Comparison of ENCODE assay signal across 1 cellular context in the genomic region with DNA sequence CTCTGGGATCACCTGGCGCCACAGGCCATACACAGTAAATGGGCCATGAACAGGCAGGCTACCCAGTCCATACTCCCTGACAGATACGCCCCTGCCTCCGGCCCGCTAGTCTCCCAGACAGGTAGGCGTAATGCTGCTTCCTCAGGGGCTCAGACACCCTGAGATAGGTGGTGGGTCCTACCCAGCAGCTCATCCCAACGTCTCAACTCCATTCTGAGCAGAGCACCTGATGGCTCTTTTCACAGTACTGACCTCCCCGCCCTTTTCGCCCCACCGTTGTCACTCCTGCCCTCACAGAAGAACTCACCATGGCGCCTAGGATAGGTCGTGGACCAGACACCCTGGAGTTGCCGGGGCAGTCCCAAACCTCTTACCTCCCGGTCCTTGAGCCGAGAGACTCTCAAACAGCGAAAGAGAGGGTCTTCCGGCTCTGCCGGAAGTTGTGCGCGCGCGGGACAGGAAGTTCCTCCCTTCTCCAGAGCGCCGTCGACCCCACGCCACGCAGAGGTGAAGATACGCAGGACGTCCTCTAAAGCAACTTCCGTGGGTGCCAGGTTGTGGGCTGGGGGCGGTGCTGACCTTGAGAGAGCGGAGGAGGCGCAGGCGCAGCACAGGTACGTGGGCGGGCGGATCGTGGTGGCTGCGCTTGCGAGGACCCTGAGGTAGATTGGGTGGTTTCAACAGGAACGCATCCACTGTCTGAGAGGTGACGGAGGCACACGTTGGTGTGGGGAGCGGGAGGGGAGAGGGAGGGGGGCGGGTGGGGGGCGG.
A peak's percentile ranks its signal among the peaks of the same experiment; 100 is the strongest.
TF ChIP-seq lines count a peak whose summit lies in the region.

A gene (minus strand): TSS at position 432 of the 771 bp plus-strand sequence. CDS start 122 bp downstream, at position 310.

TF ChIP-seq in K562, 482 proteins besides CTCF, POLR2A, EP300 and RAD21 (continued from another document and continues in another):
- TF ChIP-seq ZZZ3 (IDR thresholded peaks at IDR 0.05) (no peak), SLC30A9 (CRISPR knock-in tag; IDR thresholded peaks at IDR 0.05) (no peak), NFE2 (IDR thresholded peaks at IDR 0.05; ENCODE audit: low read depth) (no peak), RBM34 (IDR thresholded peaks at IDR 0.05; ENCODE audit: borderline replicate concordance, insufficient read depth, low read length) (no peak), ZNF695 (CRISPR knock-in tag; IDR thresholded peaks at IDR 0.05) (no peak), CBX5 (IDR thresholded peaks at IDR 0.05; ENCODE audit: borderline replicate concordance, low read depth) (no peak), ZNF766 (CRISPR knock-in tag; conservative IDR thresholded peaks at IDR 0.05) (no peak), POLR2AphosphoS2 (IDR thresholded peaks at IDR 0.05; ENCODE audit: low read length) (0 out of 2 replicates have a peak, but pooled peaks have one; percentile 53), ZC3H4 (CRISPR knock-in tag; IDR thresholded peaks at IDR 0.05; ENCODE audit: borderline replicate concordance) (no peak), DDX20 (tag; IDR thresholded peaks at IDR 0.05; ENCODE audit: low read depth) (no peak), RBM25 (IDR thresholded peaks at IDR 0.05; ENCODE audit: low read depth, low read length, severe bottlenecking) (no peak), ZNF76 (CRISPR knock-in tag; IDR thresholded peaks at IDR 0.05; ENCODE audit: borderline replicate concordance) (no peak), CBX8 (IDR thresholded peaks at IDR 0.05; ENCODE audit: borderline replicate concordance, extremely low read depth, low read depth, low read length, poor library complexity, severe bottlenecking) (no peak), ZNF785 (CRISPR knock-in tag; IDR thresholded peaks at IDR 0.05) (no peak), ATF7 (IDR thresholded peaks at IDR 0.05) (no peak; the same call in none of the 2 replicates), ZNF354B (CRISPR knock-in tag; IDR thresholded peaks at IDR 0.05) (no peak), NR4A1 (CRISPR knock-in tag; IDR thresholded peaks at IDR 0.05) (no peak), NR4A1 (tag; IDR thresholded peaks at IDR 0.05) (no peak), MYBL2 (IDR thresholded peaks at IDR 0.05; ENCODE audit: low read depth) (no peak), MYBL2 (CRISPR knock-in tag; IDR thresholded peaks at IDR 0.05; ENCODE audit: borderline replicate concordance) (no peak), SAFB2 (IDR thresholded peaks at IDR 0.05; ENCODE audit: borderline replicate concordance, low read depth, low read length, severe bottlenecking) (no peak), HLTF (IDR thresholded peaks at IDR 0.05) (no peak), ILK (tag; IDR thresholded peaks at IDR 0.05; ENCODE audit: borderline replicate concordance, low read depth) (no peak), ZNF584 (CRISPR knock-in tag; IDR thresholded peaks at IDR 0.05; ENCODE audit: low read depth) (no peak), NELFE (IDR thresholded peaks at IDR 0.05; ENCODE audit: insufficient read depth, insufficient read length) (no peak), KLF6 (CRISPR knock-in tag; IDR thresholded peaks at IDR 0.05; ENCODE audit: borderline replicate concordance) (no peak), TBP (optimal IDR thresholded peaks at IDR 0.05; ENCODE audit: low read depth, low read length) (no peak), DMBX1 (CRISPR knock-in tag; IDR thresholded peaks at IDR 0.05; ENCODE audit: borderline replicate concordance) (no peak), MAFK (IDR thresholded peaks at IDR 0.05; ENCODE audit: low read length) (no peak), ZNF41 (CRISPR knock-in tag; conservative IDR thresholded peaks at IDR 0.05) (no peak), NFXL1 (CRISPR knock-in tag; IDR thresholded peaks at IDR 0.05) (no peak), SMAD1 (IDR thresholded peaks at IDR 0.05; ENCODE audit: low read depth, low read length, partially characterized antibody) (no peak), MYNN (IDR thresholded peaks at IDR 0.05) (no peak), MYNN (CRISPR knock-in tag; IDR thresholded peaks at IDR 0.05) (no peak), CBX3 (IDR thresholded peaks at IDR 0.05; ENCODE audit: borderline replicate concordance in 1 of 2, low read length in 2 of 2) (no peak), NFYB (IDR thresholded peaks at IDR 0.05; ENCODE audit: extremely low read depth, insufficient read length) (no peak)
- TF ChIP-seq, protein P1, sequence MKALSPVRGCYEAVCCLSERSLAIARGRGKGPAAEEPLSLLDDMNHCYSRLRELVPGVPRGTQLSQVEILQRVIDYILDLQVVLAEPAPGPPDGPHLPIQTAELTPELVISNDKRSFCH (CRISPR knock-in tag; IDR thresholded peaks at IDR 0.05), result no peak
- TF ChIP-seq, protein P1 (tag; IDR thresholded peaks at IDR 0.05), result no peak
- TF ChIP-seq, protein P2, sequence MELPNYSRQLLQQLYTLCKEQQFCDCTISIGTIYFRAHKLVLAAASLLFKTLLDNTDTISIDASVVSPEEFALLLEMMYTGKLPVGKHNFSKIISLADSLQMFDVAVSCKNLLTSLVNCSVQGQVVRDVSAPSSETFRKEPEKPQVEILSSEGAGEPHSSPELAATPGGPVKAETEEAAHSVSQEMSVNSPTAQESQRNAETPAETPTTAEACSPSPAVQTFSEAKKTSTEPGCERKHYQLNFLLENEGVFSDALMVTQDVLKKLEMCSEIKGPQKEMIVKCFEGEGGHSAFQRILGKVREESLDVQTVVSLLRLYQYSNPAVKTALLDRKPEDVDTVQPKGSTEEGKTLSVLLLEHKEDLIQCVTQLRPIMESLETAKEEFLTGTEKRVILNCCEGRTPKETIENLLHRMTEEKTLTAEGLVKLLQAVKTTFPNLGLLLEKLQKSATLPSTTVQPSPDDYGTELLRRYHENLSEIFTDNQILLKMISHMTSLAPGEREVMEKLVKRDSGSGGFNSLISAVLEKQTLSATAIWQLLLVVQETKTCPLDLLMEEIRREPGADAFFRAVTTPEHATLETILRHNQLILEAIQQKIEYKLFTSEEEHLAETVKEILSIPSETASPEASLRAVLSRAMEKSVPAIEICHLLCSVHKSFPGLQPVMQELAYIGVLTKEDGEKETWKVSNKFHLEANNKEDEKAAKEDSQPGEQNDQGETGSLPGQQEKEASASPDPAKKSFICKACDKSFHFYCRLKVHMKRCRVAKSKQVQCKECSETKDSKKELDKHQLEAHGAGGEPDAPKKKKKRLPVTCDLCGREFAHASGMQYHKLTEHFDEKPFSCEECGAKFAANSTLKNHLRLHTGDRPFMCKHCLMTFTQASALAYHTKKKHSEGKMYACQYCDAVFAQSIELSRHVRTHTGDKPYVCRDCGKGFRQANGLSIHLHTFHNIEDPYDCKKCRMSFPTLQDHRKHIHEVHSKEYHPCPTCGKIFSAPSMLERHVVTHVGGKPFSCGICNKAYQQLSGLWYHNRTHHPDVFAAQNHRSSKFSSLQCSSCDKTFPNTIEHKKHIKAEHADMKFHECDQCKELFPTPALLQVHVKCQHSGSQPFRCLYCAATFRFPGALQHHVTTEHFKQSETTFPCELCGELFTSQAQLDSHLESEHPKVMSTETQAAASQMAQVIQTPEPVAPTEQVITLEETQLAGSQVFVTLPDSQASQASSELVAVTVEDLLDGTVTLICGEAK (IDR thresholded peaks at IDR 0.05), result peak; percentile 97
- TF ChIP-seq, protein P2 (CRISPR knock-in tag; IDR thresholded peaks at IDR 0.05), result no peak
- TF ChIP-seq, protein P3, sequence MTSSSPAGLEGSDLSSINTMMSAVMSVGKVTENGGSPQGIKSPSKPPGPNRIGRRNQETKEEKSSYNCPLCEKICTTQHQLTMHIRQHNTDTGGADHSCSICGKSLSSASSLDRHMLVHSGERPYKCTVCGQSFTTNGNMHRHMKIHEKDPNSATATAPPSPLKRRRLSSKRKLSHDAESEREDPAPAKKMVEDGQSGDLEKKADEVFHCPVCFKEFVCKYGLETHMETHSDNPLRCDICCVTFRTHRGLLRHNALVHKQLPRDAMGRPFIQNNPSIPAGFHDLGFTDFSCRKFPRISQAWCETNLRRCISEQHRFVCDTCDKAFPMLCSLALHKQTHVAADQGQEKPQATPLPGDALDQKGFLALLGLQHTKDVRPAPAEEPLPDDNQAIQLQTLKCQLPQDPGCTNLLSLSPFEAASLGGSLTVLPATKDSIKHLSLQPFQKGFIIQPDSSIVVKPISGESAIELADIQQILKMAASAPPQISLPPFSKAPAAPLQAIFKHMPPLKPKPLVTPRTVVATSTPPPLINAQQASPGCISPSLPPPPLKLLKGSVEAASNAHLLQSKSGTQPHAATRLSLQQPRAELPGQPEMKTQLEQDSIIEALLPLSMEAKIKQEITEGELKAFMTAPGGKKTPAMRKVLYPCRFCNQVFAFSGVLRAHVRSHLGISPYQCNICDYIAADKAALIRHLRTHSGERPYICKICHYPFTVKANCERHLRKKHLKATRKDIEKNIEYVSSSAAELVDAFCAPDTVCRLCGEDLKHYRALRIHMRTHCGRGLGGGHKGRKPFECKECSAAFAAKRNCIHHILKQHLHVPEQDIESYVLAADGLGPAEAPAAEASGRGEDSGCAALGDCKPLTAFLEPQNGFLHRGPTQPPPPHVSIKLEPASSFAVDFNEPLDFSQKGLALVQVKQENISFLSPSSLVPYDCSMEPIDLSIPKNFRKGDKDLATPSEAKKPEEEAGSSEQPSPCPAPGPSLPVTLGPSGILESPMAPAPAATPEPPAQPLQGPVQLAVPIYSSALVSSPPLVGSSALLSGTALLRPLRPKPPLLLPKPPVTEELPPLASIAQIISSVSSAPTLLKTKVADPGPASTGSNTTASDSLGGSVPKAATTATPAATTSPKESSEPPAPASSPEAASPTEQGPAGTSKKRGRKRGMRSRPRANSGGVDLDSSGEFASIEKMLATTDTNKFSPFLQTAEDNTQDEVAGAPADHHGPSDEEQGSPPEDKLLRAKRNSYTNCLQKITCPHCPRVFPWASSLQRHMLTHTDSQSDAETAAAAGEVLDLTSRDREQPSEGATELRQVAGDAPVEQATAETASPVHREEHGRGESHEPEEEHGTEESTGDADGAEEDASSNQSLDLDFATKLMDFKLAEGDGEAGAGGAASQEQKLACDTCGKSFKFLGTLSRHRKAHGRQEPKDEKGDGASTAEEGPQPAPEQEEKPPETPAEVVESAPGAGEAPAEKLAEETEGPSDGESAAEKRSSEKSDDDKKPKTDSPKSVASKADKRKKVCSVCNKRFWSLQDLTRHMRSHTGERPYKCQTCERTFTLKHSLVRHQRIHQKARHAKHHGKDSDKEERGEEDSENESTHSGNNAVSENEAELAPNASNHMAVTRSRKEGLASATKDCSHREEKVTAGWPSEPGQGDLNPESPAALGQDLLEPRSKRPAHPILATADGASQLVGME (CRISPR knock-in tag; IDR thresholded peaks at IDR 0.05), result no peak
- TF ChIP-seq, protein P4, sequence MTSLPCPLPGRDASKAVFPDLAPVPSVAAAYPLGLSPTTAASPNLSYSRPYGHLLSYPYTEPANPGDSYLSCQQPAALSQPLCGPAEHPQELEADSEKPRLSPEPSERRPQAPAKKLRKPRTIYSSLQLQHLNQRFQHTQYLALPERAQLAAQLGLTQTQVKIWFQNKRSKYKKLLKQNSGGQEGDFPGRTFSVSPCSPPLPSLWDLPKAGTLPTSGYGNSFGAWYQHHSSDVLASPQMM (CRISPR knock-in tag; IDR thresholded peaks at IDR 0.05), result no peak
- TF ChIP-seq, protein P5, sequence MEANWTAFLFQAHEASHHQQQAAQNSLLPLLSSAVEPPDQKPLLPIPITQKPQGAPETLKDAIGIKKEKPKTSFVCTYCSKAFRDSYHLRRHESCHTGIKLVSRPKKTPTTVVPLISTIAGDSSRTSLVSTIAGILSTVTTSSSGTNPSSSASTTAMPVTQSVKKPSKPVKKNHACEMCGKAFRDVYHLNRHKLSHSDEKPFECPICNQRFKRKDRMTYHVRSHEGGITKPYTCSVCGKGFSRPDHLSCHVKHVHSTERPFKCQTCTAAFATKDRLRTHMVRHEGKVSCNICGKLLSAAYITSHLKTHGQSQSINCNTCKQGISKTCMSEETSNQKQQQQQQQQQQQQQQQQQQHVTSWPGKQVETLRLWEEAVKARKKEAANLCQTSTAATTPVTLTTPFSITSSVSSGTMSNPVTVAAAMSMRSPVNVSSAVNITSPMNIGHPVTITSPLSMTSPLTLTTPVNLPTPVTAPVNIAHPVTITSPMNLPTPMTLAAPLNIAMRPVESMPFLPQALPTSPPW (CRISPR knock-in tag; IDR thresholded peaks at IDR 0.05), result peak; percentile 90
- TF ChIP-seq, protein P6, sequence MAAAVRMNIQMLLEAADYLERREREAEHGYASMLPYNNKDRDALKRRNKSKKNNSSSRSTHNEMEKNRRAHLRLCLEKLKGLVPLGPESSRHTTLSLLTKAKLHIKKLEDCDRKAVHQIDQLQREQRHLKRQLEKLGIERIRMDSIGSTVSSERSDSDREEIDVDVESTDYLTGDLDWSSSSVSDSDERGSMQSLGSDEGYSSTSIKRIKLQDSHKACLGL (CRISPR knock-in tag; IDR thresholded peaks at IDR 0.05; ENCODE audit: borderline replicate concordance, poor library complexity, severe bottlenecking), result no peak
